13 cellular contexts compared by ENCODE assay signal in the genomic region with DNA sequence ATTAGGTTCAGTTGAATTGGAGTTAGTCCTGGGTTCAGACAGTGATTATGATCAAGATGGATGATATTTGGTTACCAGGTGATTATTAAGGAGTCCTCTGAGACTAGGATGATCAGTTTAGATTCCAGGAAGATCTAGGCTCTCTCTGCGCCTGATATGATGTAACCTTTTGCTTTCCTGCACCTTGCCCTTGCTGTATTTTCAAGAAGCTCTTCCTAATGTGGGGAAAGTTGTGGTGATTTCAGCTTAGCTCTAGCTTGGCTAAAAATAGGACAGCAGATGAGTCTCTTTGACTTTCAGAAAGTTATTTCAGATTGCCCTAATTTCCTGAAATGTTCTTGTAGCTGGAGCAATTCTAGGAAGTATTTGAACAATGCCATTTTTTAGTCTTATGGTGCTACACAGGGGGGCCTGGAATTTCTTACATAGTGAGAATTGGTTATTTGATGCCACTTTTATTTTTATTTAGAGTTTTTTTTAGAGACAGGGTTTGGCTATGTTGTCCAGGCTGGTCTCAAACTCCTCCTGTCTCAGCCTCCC. TPM values are rescaled to one million over a fixed set of nuclear protein-coding genes. Genes with fewer than 3 reads are reported as not detected.
DNase-seq lines count a peak whose midpoint lies in the region; ATAC-seq, FAIRE-seq and TF ChIP-seq lines count a peak whose summit lies in the region.
"Had no signal": no experiment of that assay in that cellular context is flagged by ENCODE, and none has a peak within 500 bp of the region (broad histone marks: within the 10 kb centered on the region; RNA-seq: fewer than 3 reads in every experiment).

No MANE protein-coding gene starts in this region.

- H3K36me3 ChIP-seq in BLaER1, result peaks cover 27% of the 10 kb centered on the region
- H3K36me3 ChIP-seq in naive thymus-derived CD4-positive, alpha-beta T cell (ENCODE audit: control insufficient read depth in 2 of 3, insufficient read depth in 3 of 3, low read length in 3 of 3), result peaks cover 0 to 3% (median 0%) of the 10 kb centered on the region in 3 experiments

- H3K27ac Mint-ChIP-seq in naive thymus-derived CD4-positive, alpha-beta T cell, result peak overlapping the region in 3 of 9 donors; percentile 29 to 69 (median 40)

- H3K4me3 ChIP-seq in BLaER1, result peak overlapping the region; percentile 32; the same call in 1 of the 2 replicates
- H3K4me3 ChIP-seq in naive thymus-derived CD4-positive, alpha-beta T cell (ENCODE audit: low read length), result no peak overlapping the region
- H3K4me3 ChIP-seq: mucosa of descending colon had no signal

- H3K4me3 Mint-ChIP-seq in naive thymus-derived CD4-positive, alpha-beta T cell, result peak overlapping the region in 9 of 10 donors; percentile 21 to 89 (median 46)

- H4K20me1 ChIP-seq in BLaER1, result peaks cover 81% of the 10 kb centered on the region

- H3K27me3 ChIP-seq in BLaER1 (no peaks in the 10 kb centered on the region), foreskin keratinocyte (no peaks in the 10 kb centered on the region)
- H3K27me3 ChIP-seq in naive thymus-derived CD4-positive, alpha-beta T cell (ENCODE audit: control insufficient read depth in 2 of 2, insufficient read depth in 2 of 2, low read length in 2 of 2), result no peaks in the 10 kb centered on the region

- H3K4me1 ChIP-seq in BLaER1 (peaks cover 46% of the 10 kb centered on the region), foreskin keratinocyte (peaks cover 21% of the 10 kb centered on the region)
- H3K4me1 ChIP-seq in naive thymus-derived CD4-positive, alpha-beta T cell (ENCODE audit: control insufficient read depth in 2 of 2, insufficient read depth in 2 of 2, low read length in 2 of 2), result peaks cover 23 to 26% of the 10 kb centered on the region in 2 donors

- peaks cover 53 to 83% (median 71%) of the 10 kb centered on the region in 7 donors for H3K4me1 Mint-ChIP-seq in naive thymus-derived CD4-positive, alpha-beta T cell

- H3K9me3 ChIP-seq in BLaER1, result peaks cover 5% of the 10 kb centered on the region; the same call in 1 of the 2 replicates
- H3K9me3 ChIP-seq in naive thymus-derived CD4-positive, alpha-beta T cell (ENCODE audit: control insufficient read depth in 2 of 3, low read length in 3 of 3), result no peaks in the 10 kb centered on the region
- H3K9me3 ChIP-seq: mucosa of descending colon had no signal

- CTCF ChIA-PET in naive thymus-derived CD4-positive, alpha-beta T cell (lab: Charles Lee), result interaction anchor here (1.6 kb wide), 1 partner anchor 36 kb away, joined by 3 read pairs; no protein-coding TSS in a partner anchor

- peak overlapping the region; percentile 89 for H3K4me2 ChIP-seq in BLaER1

- H3K27ac ChIP-seq in BLaER1 (peak overlapping the region; percentile 20; the same call in 1 of the 2 replicates), foreskin keratinocyte (no peak overlapping the region)
- no peak overlapping the region for H3K27ac ChIP-seq in naive thymus-derived CD4-positive, alpha-beta T cell (ENCODE audit: low read depth, low read length)

- POLR2A ChIA-PET in naive thymus-derived CD4-positive, alpha-beta T cell (lab: Charles Lee), result interaction anchor here (0.6 kb wide), 1 partner anchor 22 kb away, joined by 3 read pairs; no protein-coding TSS in a partner anchor

- intact Hi-C loops in naive thymus-derived CD4-positive, alpha-beta T cell (cut with micrococcal nuclease), result loop anchor here (10.0 kb wide), 2 partner anchors 659 to 1141 kb away; partner anchors contain the start of genes MMS19 (in 1 of the 2), TCTN3 (in 1 of the 2) and UBTD1 (in 1 of the 2)

- TF ChIP-seq CTCF in foreskin keratinocyte (conservative IDR thresholded peaks at IDR 0.05) (no peak), GM13977 (IDR thresholded peaks at IDR 0.05; ENCODE audit: extremely low read depth, insufficient read depth, missing control alignments) (no peak)

- ATAC-seq in naive thymus-derived CD4-positive, alpha-beta T cell, result no peak
- ATAC-seq in foreskin keratinocyte (no peak), GM18520 (IDR thresholded peaks at IDR 0.05; ENCODE audit: unreplicated experiment) (no peak)
- ATAC-seq: mucosa of descending colon had no signal

- in situ Hi-C loops in GM13977 (cut with MboI; ENCODE audit: low pct_unique_long_range_greater_than_20kb, low sequenced_read_pairs, unreplicated experiment), result no loop called here

- FAIRE-seq in GM19239 (lab: Jason Lieb, UNC), result peak; percentile 88
- FAIRE-seq: urothelium cell line had no signal

- H3K36me3 Mint-ChIP-seq in naive thymus-derived CD4-positive, alpha-beta T cell, result peaks cover 0 to 17% (median 3%) of the 10 kb centered on the region in 5 donors

- DNase-seq in GM19239 (ENCODE audit: insufficient read length, low spot score), result no peak
- DNase-seq in amniotic epithelial cell (ENCODE audit: low read depth), result peak; percentile 38
- no peak for DNase-seq in naive thymus-derived CD4-positive, alpha-beta T cell
- no peak for DNase-seq in foreskin keratinocyte
- no peak for DNase-seq in NCI-H446 (lab: John Stamatoyannopoulos, UW)
- no peak for DNase-seq in GM13977 (ENCODE audit: low spot score)
- DNase-seq: activated gamma-delta T cell treated with Interleukin-2 at 50 U/mL for 16 hours; mucosa of descending colon; NCI-H2227 treated with DMSO at 0.1 percent for 48 hours; stimulated activated CD4-positive, alpha-beta T cell treated with anti-CD3 and anti-CD28 coated beads, Interleukin-4, amount 100 ng/mL, for 1 hour had no signal

- H3K27me3 Mint-ChIP-seq in naive thymus-derived CD4-positive, alpha-beta T cell, result peaks cover 0 to 5% (median 0%) of the 10 kb centered on the region in 5 donors

- H3K9me3 Mint-ChIP-seq in naive thymus-derived CD4-positive, alpha-beta T cell, result no peaks in the 10 kb centered on the region

- peak overlapping the region; percentile 66 for H3K9ac ChIP-seq in BLaER1

RNA-seq across cellular contexts. Expression of gene LCOR, which starts 3.8 kb away (rescaled TPM):
- 10 to 100 TPM; 25.3 to 55.9 (median 51.8) TPM for total RNA-seq in naive thymus-derived CD4-positive, alpha-beta T cell
- polyA plus RNA-seq in naive thymus-derived CD4-positive, alpha-beta T cell, result 10 to 100 TPM; 26.8 to 27.1 TPM
- 19.4 and 19.9 TPM in 2 replicates for total RNA-seq in foreskin keratinocyte
- polyA plus RNA-seq in foreskin keratinocyte, result 1.8 and 2.4 TPM in 2 replicates
